Comparison of ENCODE assay signal across 19 cellular contexts in genomic region chr9:135958485-135958884, GRCh38. TPM values are rescaled to one million over a fixed set of nuclear protein-coding genes. Genes with fewer than 3 reads are reported as not detected.
DNase-seq lines count a peak whose midpoint lies in the region; ATAC-seq and TF ChIP-seq lines count a peak whose summit lies in the region.
"Had no signal": no experiment of that assay in that cellular context is flagged by ENCODE, and none has a peak within 500 bp of the region (broad histone marks: within the 10 kb centered on the region; RNA-seq: fewer than 3 reads in every experiment).

No MANE protein-coding gene starts in this region.

- intact Hi-C loops in activated naive CD4-positive, alpha-beta T cell treated with anti-CD3 and anti-CD28 coated beads for 36 hours (cut with micrococcal nuclease) = no loop called here

- CTCF ChIA-PET in activated naive CD4-positive, alpha-beta T cell treated with anti-CD3 and anti-CD28 coated beads for 36 hours (lab: Charles Lee) = interaction anchor here (2.1 kb wide), 1 partner anchor 164 kb away, joined by 9 read pairs; no protein-coding TSS in a partner anchor

- no peak overlapping the region for H3K4me2 ChIP-seq in MM.1S (ENCODE audit: low read depth, low read length)
- H3K4me2 ChIP-seq: A549 had no signal

- peaks cover 33% of the 10 kb centered on the region for H3K4me1 Mint-ChIP-seq in activated naive CD4-positive, alpha-beta T cell treated with anti-CD3 and anti-CD28 coated beads for 36 hours (ENCODE audit: low read depth)
- peaks cover 33% of the 10 kb centered on the region for H3K4me1 Mint-ChIP-seq in central memory CD8-positive, alpha-beta T cell

- no peaks in the 10 kb centered on the region for H3K9me3 ChIP-seq in skeletal muscle tissue (ENCODE audit: control insufficient read depth in 3 of 3, low read length in 3 of 3)
- H3K9me3 ChIP-seq in MM.1S (replicated peaks; ENCODE audit: insufficient read depth, low read length) = no peaks in the 10 kb centered on the region
- H3K9me3 ChIP-seq: A549, HAP-1 had no signal

- peak overlapping the region; percentile 15 for H3K4me3 Mint-ChIP-seq in activated naive CD4-positive, alpha-beta T cell treated with anti-CD3 and anti-CD28 coated beads for 36 hours
- H3K4me3 Mint-ChIP-seq in central memory CD8-positive, alpha-beta T cell = peak overlapping the region; percentile 7
- H3K4me3 Mint-ChIP-seq: activated naive CD8-positive, alpha-beta T cell treated with anti-CD3 and anti-CD28 coated beads for 36 hours had no signal

- H4K20me1 ChIP-seq in MM.1S (ENCODE audit: insufficient read depth, low read length) = peaks cover 10% of the 10 kb centered on the region; the same call in 1 of the 2 replicates

- H3K4me3 ChIP-seq in skeletal muscle tissue (ENCODE audit: low read length in 3 of 3) (peak overlapping the region in 2 of 3 donors; percentile 57 to 62), MM.1S (ENCODE audit: low read length) (no peak overlapping the region)
- H3K4me3 ChIP-seq: A549, HAP-1 had no signal

- no peak overlapping the region for H2AFZ ChIP-seq in MM.1S (ENCODE audit: low read length)

- peaks cover 49 to 69% (median 59%) of the 10 kb centered on the region in 3 donors for H3K4me1 ChIP-seq in skeletal muscle tissue (ENCODE audit: control insufficient read depth in 3 of 3, insufficient read depth in 3 of 3, low read length in 3 of 3)
- H3K4me1 ChIP-seq in MM.1S (ENCODE audit: low read length) = 0 out of 2 replicates have a peak, but pooled peaks cover 7% of the 10 kb centered on the region

- H3K27me3 ChIP-seq in skeletal muscle tissue (ENCODE audit: control insufficient read depth in 3 of 3, insufficient read depth in 3 of 3, low read length in 3 of 3) = no peaks in the 10 kb centered on the region
- peaks cover 19% of the 10 kb centered on the region for H3K27me3 ChIP-seq in MM.1S (replicated peaks; ENCODE audit: insufficient read depth, low read length)
- H3K27me3 ChIP-seq: brain microvascular endothelial cell had no signal

- no peak for DNase-seq in activated naive CD4-positive, alpha-beta T cell treated with anti-CD3 and anti-CD28 coated beads for 36 hours
- DNase-seq in activated naive CD4-positive, alpha-beta T cell treated with anti-CD3 and anti-CD28 coated beads, Interleukin-2, amount 50 U/mL, for 72 hours (ENCODE audit: low spot score in 2 of 2) = no peak
- peak; percentile 32 for DNase-seq in MV-4-11 (lab: John Stamatoyannopoulos, UW)
- DNase-seq in central memory CD8-positive, alpha-beta T cell (ENCODE audit: low spot score in 2 of 2) = no peak
- DNase-seq in MM.1S = no peak
- DNase-seq in NCI-H748 (lab: John Stamatoyannopoulos, UW; ENCODE audit: unreplicated experiment) = no peak
- DNase-seq: activated naive CD8-positive, alpha-beta T cell treated with anti-CD3 and anti-CD28 coated beads for 36 hours; brain microvascular endothelial cell; CD8-positive, alpha-beta T cell; cortex of kidney; mesenchymal stem cell; naive thymus-derived CD8-positive, alpha-beta T cell; NCI-H1105; NCI-H2081 treated with DMSO at 0.1 percent for 48 hours; NCI-H510A treated with DMSO at 0.1 percent for 48 hours had no signal

- no peaks in the 10 kb centered on the region for H3K27me3 Mint-ChIP-seq in activated naive CD4-positive, alpha-beta T cell treated with anti-CD3 and anti-CD28 coated beads for 36 hours (ENCODE audit: low read depth)
- no peaks in the 10 kb centered on the region for H3K27me3 Mint-ChIP-seq in central memory CD8-positive, alpha-beta T cell
- H3K27me3 Mint-ChIP-seq: activated naive CD8-positive, alpha-beta T cell treated with anti-CD3 and anti-CD28 coated beads for 36 hours had no signal

- H3K9me2 ChIP-seq in MM.1S (replicated peaks; ENCODE audit: insufficient read depth, low read length) = no peaks in the 10 kb centered on the region

- no peak for ATAC-seq in activated naive CD4-positive, alpha-beta T cell treated with anti-CD3 and anti-CD28 coated beads, Interleukin-2, amount 50 U/mL, for 72 hours
- no peak for ATAC-seq in central memory CD8-positive, alpha-beta T cell (replicated peaks; ENCODE audit: extremely low read depth, poor library complexity, severe bottlenecking)
- no peak for ATAC-seq in HG03342 (IDR thresholded peaks at IDR 0.05; ENCODE audit: unreplicated experiment)
- ATAC-seq: A549; CD8-positive, alpha-beta T cell; naive thymus-derived CD8-positive, alpha-beta T cell had no signal

- no peaks in the 10 kb centered on the region for H3K9me3 Mint-ChIP-seq in activated naive CD4-positive, alpha-beta T cell treated with anti-CD3 and anti-CD28 coated beads for 36 hours
- no peaks in the 10 kb centered on the region for H3K9me3 Mint-ChIP-seq in activated naive CD4-positive, alpha-beta T cell treated with anti-CD3 and anti-CD28 coated beads, Interleukin-2, amount 50 U/mL, for 72 hours
- no peaks in the 10 kb centered on the region for H3K9me3 Mint-ChIP-seq in central memory CD8-positive, alpha-beta T cell
- H3K9me3 Mint-ChIP-seq: activated naive CD8-positive, alpha-beta T cell treated with anti-CD3 and anti-CD28 coated beads for 36 hours; CD8-positive, alpha-beta T cell; naive thymus-derived CD8-positive, alpha-beta T cell had no signal

- H3K9ac ChIP-seq in skeletal muscle tissue (ENCODE audit: low read depth in 1 of 3, low read length in 3 of 3) = peak overlapping the region; percentile 52 to 97 (median 55)
- H3K9ac ChIP-seq in MM.1S (ENCODE audit: low read length) = no peak overlapping the region

- TF ChIP-seq CTCF in MM.1S (IDR thresholded peaks at IDR 0.05; ENCODE audit: low read length) = no peak

- peaks cover 64% of the 10 kb centered on the region for H3K79me2 ChIP-seq in MM.1S (ENCODE audit: low read length)

- H3F3A ChIP-seq in MM.1S (ENCODE audit: insufficient read depth, low read length) = no peaks in the 10 kb centered on the region

- no peak overlapping the region for H3K27ac Mint-ChIP-seq in activated naive CD4-positive, alpha-beta T cell treated with anti-CD3 and anti-CD28 coated beads for 36 hours
- H3K27ac Mint-ChIP-seq in activated naive CD4-positive, alpha-beta T cell treated with anti-CD3 and anti-CD28 coated beads, Interleukin-2, amount 50 U/mL, for 72 hours = no peak overlapping the region
- H3K27ac Mint-ChIP-seq in central memory CD8-positive, alpha-beta T cell (ENCODE audit: low read depth) = no peak overlapping the region
- H3K27ac Mint-ChIP-seq: activated naive CD8-positive, alpha-beta T cell treated with anti-CD3 and anti-CD28 coated beads for 36 hours; CD8-positive, alpha-beta T cell had no signal

- H3K27ac ChIP-seq in skeletal muscle tissue (ENCODE audit: low read depth, low read length) (peak overlapping the region; percentile 92), MM.1S (ENCODE audit: low read length) (no peak overlapping the region)
- H3K27ac ChIP-seq: A549, brain microvascular endothelial cell had no signal

- H3K36me3 Mint-ChIP-seq in activated naive CD4-positive, alpha-beta T cell treated with anti-CD3 and anti-CD28 coated beads for 36 hours (ENCODE audit: low read depth) = no peaks in the 10 kb centered on the region
- H3K36me3 Mint-ChIP-seq in activated naive CD4-positive, alpha-beta T cell treated with anti-CD3 and anti-CD28 coated beads, Interleukin-2, amount 50 U/mL, for 72 hours = peaks cover 6% of the 10 kb centered on the region in 2 donors
- peaks cover 16% of the 10 kb centered on the region for H3K36me3 Mint-ChIP-seq in central memory CD8-positive, alpha-beta T cell (ENCODE audit: insufficient read depth)

- H3K36me3 ChIP-seq in skeletal muscle tissue (ENCODE audit: control insufficient read depth in 3 of 3, insufficient read depth in 3 of 3, low read length in 3 of 3) (peaks cover 10 to 12% (median 11%) of the 10 kb centered on the region in 3 donors), MM.1S (replicated peaks; ENCODE audit: insufficient read depth, low read length) (no peaks in the 10 kb centered on the region)

RNA-seq across cellular contexts. Expression of gene UBAC1, which starts 2.7 kb away (rescaled TPM):
- 10 to 100 TPM; 37.2 to 40.0 TPM for total RNA-seq in activated naive CD4-positive, alpha-beta T cell treated with anti-CD3 and anti-CD28 coated beads for 36 hours
- 10 to 100 TPM; 39.8 to 46.7 TPM for total RNA-seq in activated naive CD4-positive, alpha-beta T cell treated with anti-CD3 and anti-CD28 coated beads, Interleukin-2, amount 50 U/mL, for 72 hours
- 37.6 TPM for total RNA-seq in skeletal muscle tissue

RNA-seq across cellular contexts. Expression of gene CAMSAP1, which starts 51.1 kb away (rescaled TPM):
- total RNA-seq in activated naive CD4-positive, alpha-beta T cell treated with anti-CD3 and anti-CD28 coated beads for 36 hours = 10 to 100 TPM; 32.6 to 35.2 TPM
- total RNA-seq in activated naive CD4-positive, alpha-beta T cell treated with anti-CD3 and anti-CD28 coated beads, Interleukin-2, amount 50 U/mL, for 72 hours = 10 to 100 TPM; 38.1 to 40.6 TPM
- total RNA-seq in skeletal muscle tissue = 31.3 TPM
